Comparison of ENCODE assay signal across 18 cellular contexts in the genomic region with DNA sequence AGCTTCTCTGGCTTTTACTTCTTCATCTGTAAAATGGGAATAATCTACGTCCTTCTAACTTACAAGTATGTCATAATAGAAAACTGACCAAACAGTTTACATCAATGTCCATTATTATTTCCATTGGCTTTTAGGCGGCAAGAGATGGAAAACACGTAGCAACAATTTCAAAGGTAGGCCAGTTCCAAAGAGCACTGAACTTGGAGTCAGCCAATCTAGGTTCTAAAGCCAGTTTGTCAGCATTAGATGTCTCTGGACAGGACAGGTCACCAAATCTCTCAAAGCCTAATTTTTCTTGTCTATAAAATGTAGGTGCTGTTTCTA. TPM values are rescaled to one million over a fixed set of nuclear protein-coding genes. Genes with fewer than 3 reads are reported as not detected.
"Had no signal": no experiment of that assay in that cellular context is flagged by ENCODE, and none has a peak within 500 bp of the region (broad histone marks: within the 10 kb centered on the region; RNA-seq: fewer than 3 reads in every experiment).

No MANE protein-coding gene starts in this region.

- H3K9me3 ChIP-seq: left lung, pancreas, SJCRH30, vagina had no signal

- H3K27ac ChIP-seq: cardiac muscle cell, neural progenitor cell, SJCRH30 had no signal

- H3K9ac ChIP-seq: neural progenitor cell had no signal

- DNase-seq: activated CD4-positive, alpha-beta T cell treated with anti-CD3 and anti-CD28 coated beads for 1 hour; activated CD4-positive, alpha-beta T cell treated with anti-CD3 and anti-CD28 coated beads, Interleukin-2, amount 50 U/mL, for 48 hours; activated gamma-delta T cell; activated naive CD8-positive, alpha-beta T cell treated with anti-CD3 and anti-CD28 coated beads for 36 hours; activated T-cell treated with anti-CD3 and anti-CD28 coated beads, Interleukin-2, amount 50 U/mL, for 48 hours; cortex of kidney; effector memory CD8-positive, alpha-beta T cell; left lung; pancreas; retina; SJCRH30; T-helper 9 cell had no signal

- H3K27me3 ChIP-seq: cardiac muscle cell, left lung, neural progenitor cell, pancreas, SJCRH30, vagina had no signal

- H3K4me1 ChIP-seq: neural progenitor cell, SJCRH30 had no signal

- H3K4me3 ChIP-seq: cardiac muscle cell, left lung, neural progenitor cell, pancreas, SJCRH30, smooth muscle cell, vagina had no signal

- H3K36me3 ChIP-seq: cardiac muscle cell, left lung, neural progenitor cell, pancreas, SJCRH30, vagina had no signal

- ATAC-seq: effector memory CD8-positive, alpha-beta T cell; left lung; pancreas; stimulated activated effector memory CD8-positive, alpha-beta T cell treated with anti-CD3 and anti-CD28 coated beads, Interleukin-12 subunit alpha, Interleukin-12 subunit beta, amount 100 ng/mL, for 72 hours had no signal

RNA-seq across cellular contexts. Expression of a gene that starts 17.6 kb away (rescaled TPM):
- total RNA-seq: astrocyte, smooth muscle cell had no signal
